8 cellular contexts compared by ENCODE assay signal in the genomic region with DNA sequence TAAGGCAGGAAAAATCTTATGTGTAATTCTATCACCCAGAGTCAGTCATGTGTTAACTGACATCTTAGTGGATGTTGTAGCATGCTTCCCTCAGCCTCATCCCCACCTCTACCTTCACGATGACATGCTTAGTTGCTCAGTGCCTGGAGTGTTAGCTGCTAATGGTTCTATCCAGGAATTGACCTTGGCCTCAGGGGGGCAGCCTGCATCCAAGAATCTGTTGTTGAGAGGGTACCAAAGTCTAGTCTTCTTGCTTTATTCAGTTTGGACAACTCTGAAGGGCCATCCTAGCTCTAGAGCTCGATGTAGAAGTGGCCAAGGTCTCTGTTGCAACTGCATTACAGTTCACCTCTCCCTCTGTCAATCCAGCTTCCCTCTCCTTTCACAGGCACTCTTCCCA.
A peak's percentile ranks its signal among the peaks of the same experiment; 100 is the strongest.
DNase-seq lines count a peak whose midpoint lies in the region; ATAC-seq and TF ChIP-seq lines count a peak whose summit lies in the region.

No MANE protein-coding gene starts in this region.

- WGBS in endodermal cell (ENCODE audit: insufficient coverage in 1 of 2, insufficient read length in 1 of 2), 2 experiments = 58 to 60% methylated on average over 2 of the region's 2 CpGs

- intact Hi-C loops in CD14-positive monocyte (cut with micrococcal nuclease) = no loop called here

- H3K36me3 ChIP-seq in endodermal cell (ENCODE audit: control insufficient read depth, insufficient read depth, low read length) = no peaks in the 10 kb centered on the region

- ATAC-seq in HG03139 (IDR thresholded peaks at IDR 0.05; ENCODE audit: unreplicated experiment) (no peak), GM19351 (IDR thresholded peaks at IDR 0.05; ENCODE audit: unreplicated experiment) (no peak)

- no peak overlapping the region for H3K9ac ChIP-seq in endodermal cell (ENCODE audit: extremely low read depth, low read length, poor library complexity, severe bottlenecking)

- H3K27ac Mint-ChIP-seq in endodermal cell (no peak overlapping the region), CD14-positive monocyte (no peak overlapping the region)

- no peaks in the 10 kb centered on the region for H3K9me3 ChIP-seq in endodermal cell (ENCODE audit: control insufficient read depth, low read length)

- no peaks in the 10 kb centered on the region for H3K27me3 ChIP-seq in endodermal cell (ENCODE audit: control insufficient read depth, insufficient read depth, low read length, poor library complexity, severe bottlenecking)

- TF ChIP-seq CTCF in endodermal cell (conservative IDR thresholded peaks at IDR 0.05) = peak; percentile 81
- no peak for TF ChIP-seq CTCF in CD14-positive monocyte (IDR thresholded peaks at IDR 0.05)

- H3K36me3 Mint-ChIP-seq in endodermal cell (ENCODE audit: low read depth) = no peaks in the 10 kb centered on the region
- H3K36me3 Mint-ChIP-seq in CD14-positive monocyte = no peaks in the 10 kb centered on the region

- H3K9me3 Mint-ChIP-seq in endodermal cell (no peaks in the 10 kb centered on the region), CD14-positive monocyte (peaks cover 0 to 2% (median 0%) of the 10 kb centered on the region in 7 donors)

- H3K4me1 ChIP-seq in endodermal cell (ENCODE audit: control insufficient read depth, insufficient read depth, low read length) = no peaks in the 10 kb centered on the region

- H3K4me3 ChIP-seq in endodermal cell (ENCODE audit: low read length) = no peak overlapping the region

- no peak overlapping the region for H3K27ac ChIP-seq in endodermal cell (ENCODE audit: low read depth, low read length)

- no peak overlapping the region for H3K4me3 Mint-ChIP-seq in endodermal cell
- H3K4me3 Mint-ChIP-seq in CD14-positive monocyte = no peak overlapping the region

- DNase-seq in NCI-H446 (lab: John Stamatoyannopoulos, UW) = peak; percentile 26 to 40
- DNase-seq in NCI-H446 treated with DMSO at 0.1 percent for 48 hours (lab: John Stamatoyannopoulos, UW) = no peak
- DNase-seq in NCI-H82 treated with DMSO at 0.1 percent for 48 hours (lab: John Stamatoyannopoulos, UW; ENCODE audit: unreplicated experiment) = peak; percentile 20
- peak; percentile 87 for DNase-seq in endodermal cell
- peak; percentile 55 for DNase-seq in myocyte (ENCODE audit: low read depth)
- no peak for DNase-seq in CD14-positive monocyte (ENCODE audit: low spot score)

- H3K27me3 Mint-ChIP-seq in endodermal cell (ENCODE audit: insufficient read depth) = peaks cover 4% of the 10 kb centered on the region
- H3K27me3 Mint-ChIP-seq in CD14-positive monocyte (ENCODE audit: low read depth in 3 of 3) = peaks cover 0 to 2% (median 0%) of the 10 kb centered on the region in 3 donors

- H3K4me1 Mint-ChIP-seq in endodermal cell = no peaks in the 10 kb centered on the region
- H3K4me1 Mint-ChIP-seq in CD14-positive monocyte = no peaks in the 10 kb centered on the region

Comparison
In these comparisons a context has a peak if more than half of its experiments do, and no peak if none do; other contexts are left out.
1. DNase-seq: peak in NCI-H446 (2 of 2), NCI-H82 treated with DMSO at 0.1 percent for 48 hours (single experiment), endodermal cell (single experiment) and myocyte (single experiment); none in NCI-H446 treated with DMSO at 0.1 percent for 48 hours (single experiment) and CD14-positive monocyte (single experiment).